ENCODE assay signal across 1 cellular context in the genomic region with DNA sequence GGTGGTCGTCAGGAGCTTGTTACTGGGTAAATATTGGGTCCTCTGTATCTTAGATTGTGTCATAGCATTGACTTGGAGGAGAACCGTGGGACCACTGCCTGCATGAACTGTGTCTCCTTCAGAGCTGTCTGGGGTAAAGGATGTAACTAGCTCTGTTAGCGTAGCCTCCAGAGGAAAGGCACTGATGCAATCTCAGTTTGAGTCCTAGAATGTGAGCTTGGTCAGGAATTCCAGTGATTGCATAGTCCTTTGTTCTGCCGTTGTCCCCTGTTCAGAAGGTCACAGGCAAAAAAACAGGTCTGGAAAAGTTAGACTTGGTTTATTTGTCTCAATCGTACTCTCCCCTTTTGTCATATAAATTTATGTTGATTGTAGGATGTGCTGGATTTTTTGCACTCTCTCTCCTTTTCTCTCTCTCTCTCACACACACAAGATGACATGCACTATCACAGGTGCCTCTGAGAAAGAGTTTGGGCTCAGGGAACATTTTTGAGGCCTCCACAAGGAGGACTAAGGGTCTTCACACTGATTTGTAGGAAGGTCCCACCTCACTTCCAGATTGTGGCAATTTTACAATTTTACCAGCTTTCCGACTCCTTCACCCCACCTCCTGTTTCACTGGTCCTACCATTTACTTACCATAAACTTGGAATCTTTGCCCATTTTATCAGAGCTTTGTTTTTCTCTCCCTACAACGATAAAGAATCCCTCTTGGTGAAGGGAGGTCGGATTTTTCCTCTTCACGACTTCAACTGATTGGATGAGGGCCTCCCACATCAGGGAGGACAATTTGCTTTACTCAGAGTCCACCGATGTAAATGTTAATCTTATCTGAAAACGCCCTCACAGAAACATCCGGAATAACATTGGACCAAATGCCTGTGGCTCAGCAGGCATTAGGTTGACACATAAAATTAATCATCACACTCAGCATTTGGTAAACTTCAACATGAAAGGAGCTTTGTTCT.
TF ChIP-seq lines count a peak whose summit lies in the region.

No MANE protein-coding gene starts in this region.

TF ChIP-seq in liver, 16 proteins besides CTCF, POLR2A, EP300 and RAD21 (continued from another document):
- TF ChIP-seq REST (IDR thresholded peaks at IDR 0.05) (no peak), RXRA (IDR thresholded peaks at IDR 0.05) (peak; percentile 81 to 85), YY1 (IDR thresholded peaks at IDR 0.05) (no peak), SP1 (IDR thresholded peaks at IDR 0.05) (peak; percentile 71), HNF4G (IDR thresholded peaks at IDR 0.05) (peak; percentile 20), GABPA (IDR thresholded peaks at IDR 0.05 in 1 of 2, conservative IDR thresholded peaks at IDR 0.05 in 1 of 2) (no peak), ATF3 (IDR thresholded peaks at IDR 0.05) (peak; percentile 91), EGR1 (IDR thresholded peaks at IDR 0.05; ENCODE audit: low read depth in 2 of 2) (no peak), HNF4A (conservative IDR thresholded peaks at IDR 0.05) (peak; percentile 79 to 86), FOXA2 (IDR thresholded peaks at IDR 0.05) (no peak)
